1 cellular context compared by ENCODE assay signal in genomic region chr4:71113294-71113693, GRCh38.
TF ChIP-seq lines count a peak whose summit lies in the region.

No MANE protein-coding gene starts in this region.

TF ChIP-seq in HCT116, 20 proteins besides CTCF, POLR2A, EP300 and RAD21 (continued from another document):
- TF ChIP-seq ATF3 (IDR thresholded peaks at IDR 0.05) (no peak), FOSL1 (IDR thresholded peaks at IDR 0.05; ENCODE audit: low read depth) (no peak), CBX3 (IDR thresholded peaks at IDR 0.05; ENCODE audit: low read depth) (no peak), ZBTB33 (IDR thresholded peaks at IDR 0.05; ENCODE audit: extremely low read depth, insufficient replicate concordance, low read length) (no peak), SRF (IDR thresholded peaks at IDR 0.05; ENCODE audit: low read depth) (no peak), EGR1 (IDR thresholded peaks at IDR 0.05; ENCODE audit: low read depth) (no peak), JUND (IDR thresholded peaks at IDR 0.05) (no peak), SP1 (IDR thresholded peaks at IDR 0.05; ENCODE audit: low read depth) (no peak), MAX (IDR thresholded peaks at IDR 0.05) (no peak), EZH2 (IDR thresholded peaks at IDR 0.05) (no peak), SIN3A (IDR thresholded peaks at IDR 0.05; ENCODE audit: low read depth) (no peak), EZH2phosphoT487 (IDR thresholded peaks at IDR 0.05; ENCODE audit: borderline replicate concordance) (no peak)
